In the genomic region with DNA sequence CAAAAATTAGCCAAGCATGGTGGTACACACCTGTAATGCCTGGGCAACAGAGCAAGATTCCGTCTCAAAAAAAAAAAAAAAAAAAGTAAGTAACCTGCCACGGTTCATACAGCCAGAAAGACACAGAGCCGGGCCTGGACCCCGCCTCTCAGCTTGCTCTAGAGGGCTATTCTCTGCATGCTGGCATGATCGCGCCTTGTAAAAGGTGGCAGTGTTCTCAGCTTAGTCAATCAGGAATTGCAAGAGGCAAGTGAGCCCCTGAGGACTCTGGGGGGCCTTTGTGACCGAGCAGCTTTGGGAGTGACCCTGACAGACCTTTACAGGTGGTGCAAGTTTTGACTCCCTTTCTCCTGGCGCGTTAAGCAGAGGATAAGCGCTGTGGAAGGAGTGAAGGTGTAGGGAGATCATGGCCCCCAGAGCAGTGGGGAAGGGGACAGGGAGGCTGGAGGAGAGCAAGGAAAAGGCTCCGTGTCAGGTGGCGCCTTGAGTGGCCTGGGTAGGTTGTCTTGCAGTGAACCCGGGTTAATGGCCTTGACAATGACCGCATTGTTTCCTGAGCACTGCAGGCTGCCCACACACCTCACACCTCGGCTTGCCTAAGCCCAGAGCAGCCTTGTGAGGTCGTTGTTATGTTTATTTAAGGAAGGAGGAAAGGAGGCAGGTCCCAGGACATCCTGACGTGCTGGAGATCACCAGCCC, we compare ENCODE assay signal across 1 cellular context.
TF ChIP-seq lines count a peak whose summit lies in the region.

No MANE protein-coding gene starts in this region.

TF ChIP-seq in HepG2, 621 proteins besides CTCF, POLR2A, EP300 and RAD21:
- TF ChIP-seq RARA (CRISPR knock-in tag; IDR thresholded peaks at IDR 0.05) (peak; percentile 64), ZBTB33 (CRISPR knock-in tag; IDR thresholded peaks at IDR 0.05) (peak; percentile 54; the same call in 1 of the 2 replicates), ZNF720 (CRISPR knock-in tag; IDR thresholded peaks at IDR 0.05) (no peak), NKX3-1 (CRISPR knock-in tag; IDR thresholded peaks at IDR 0.05) (no peak), MLLT10 (CRISPR knock-in tag; IDR thresholded peaks at IDR 0.05) (no peak), SAP130 (CRISPR knock-in tag; IDR thresholded peaks at IDR 0.05; ENCODE audit: low read depth) (0 out of 2 replicates have a peak, but pooled peaks have one; percentile 19), FOXA1 (IDR thresholded peaks at IDR 0.05) (no peak), FOXA1 (CRISPR knock-in tag; IDR thresholded peaks at IDR 0.05) (peak; percentile 27; the same call in 1 of the 2 replicates), TBX2 (CRISPR knock-in tag; IDR thresholded peaks at IDR 0.05; ENCODE audit: borderline replicate concordance) (peak; percentile 36; the same call in 1 of the 2 replicates), SKI (IDR thresholded peaks at IDR 0.05; ENCODE audit: partially characterized antibody) (peak; percentile 47), SOX6 (IDR thresholded peaks at IDR 0.05) (no peak), SOX6 (CRISPR knock-in tag; IDR thresholded peaks at IDR 0.05) (peak; percentile 23; the same call in 1 of the 2 replicates), FOXC1 (CRISPR knock-in tag; IDR thresholded peaks at IDR 0.05; ENCODE audit: borderline replicate concordance) (no peak), HNF4A (CRISPR knock-in tag; IDR thresholded peaks at IDR 0.05) (0 out of 2 replicates have a peak, but pooled peaks have one; percentile 5), GATAD2A (CRISPR knock-in tag; IDR thresholded peaks at IDR 0.05) (peak; percentile 31; the same call in 1 of the 2 replicates), MTA1 (CRISPR knock-in tag; IDR thresholded peaks at IDR 0.05; ENCODE audit: borderline replicate concordance) (peak; percentile 40; the same call in 1 of the 2 replicates), SOX13 (IDR thresholded peaks at IDR 0.05) (no peak), SOX13 (CRISPR knock-in tag; conservative IDR thresholded peaks at IDR 0.05 in 1 of 2, IDR thresholded peaks at IDR 0.05 in 1 of 2) (peak in 1 of 2 experiments; percentile 59; a peak in 1 of 4 replicates), MYC (CRISPR knock-in tag; IDR thresholded peaks at IDR 0.05; ENCODE audit: borderline replicate concordance) (0 out of 2 replicates have a peak, but pooled peaks have one; percentile 16), RXRB (CRISPR knock-in tag; IDR thresholded peaks at IDR 0.05; ENCODE audit: borderline replicate concordance) (peak; percentile 53)
- TF ChIP-seq, protein P1, sequence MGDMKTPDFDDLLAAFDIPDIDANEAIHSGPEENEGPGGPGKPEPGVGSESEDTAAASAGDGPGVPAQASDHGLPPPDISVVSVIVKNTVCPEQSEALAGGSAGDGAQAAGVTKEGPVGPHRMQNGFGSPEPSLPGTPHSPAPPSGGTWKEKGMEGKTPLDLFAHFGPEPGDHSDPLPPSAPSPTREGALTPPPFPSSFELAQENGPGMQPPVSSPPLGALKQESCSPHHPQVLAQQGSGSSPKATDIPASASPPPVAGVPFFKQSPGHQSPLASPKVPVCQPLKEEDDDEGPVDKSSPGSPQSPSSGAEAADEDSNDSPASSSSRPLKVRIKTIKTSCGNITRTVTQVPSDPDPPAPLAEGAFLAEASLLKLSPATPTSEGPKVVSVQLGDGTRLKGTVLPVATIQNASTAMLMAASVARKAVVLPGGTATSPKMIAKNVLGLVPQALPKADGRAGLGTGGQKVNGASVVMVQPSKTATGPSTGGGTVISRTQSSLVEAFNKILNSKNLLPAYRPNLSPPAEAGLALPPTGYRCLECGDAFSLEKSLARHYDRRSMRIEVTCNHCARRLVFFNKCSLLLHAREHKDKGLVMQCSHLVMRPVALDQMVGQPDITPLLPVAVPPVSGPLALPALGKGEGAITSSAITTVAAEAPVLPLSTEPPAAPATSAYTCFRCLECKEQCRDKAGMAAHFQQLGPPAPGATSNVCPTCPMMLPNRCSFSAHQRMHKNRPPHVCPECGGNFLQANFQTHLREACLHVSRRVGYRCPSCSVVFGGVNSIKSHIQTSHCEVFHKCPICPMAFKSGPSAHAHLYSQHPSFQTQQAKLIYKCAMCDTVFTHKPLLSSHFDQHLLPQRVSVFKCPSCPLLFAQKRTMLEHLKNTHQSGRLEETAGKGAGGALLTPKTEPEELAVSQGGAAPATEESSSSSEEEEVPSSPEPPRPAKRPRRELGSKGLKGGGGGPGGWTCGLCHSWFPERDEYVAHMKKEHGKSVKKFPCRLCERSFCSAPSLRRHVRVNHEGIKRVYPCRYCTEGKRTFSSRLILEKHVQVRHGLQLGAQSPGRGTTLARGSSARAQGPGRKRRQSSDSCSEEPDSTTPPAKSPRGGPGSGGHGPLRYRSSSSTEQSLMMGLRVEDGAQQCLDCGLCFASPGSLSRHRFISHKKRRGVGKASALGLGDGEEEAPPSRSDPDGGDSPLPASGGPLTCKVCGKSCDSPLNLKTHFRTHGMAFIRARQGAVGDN (CRISPR knock-in tag; IDR thresholded peaks at IDR 0.05): peak; percentile 37
- TF ChIP-seq, protein P2, sequence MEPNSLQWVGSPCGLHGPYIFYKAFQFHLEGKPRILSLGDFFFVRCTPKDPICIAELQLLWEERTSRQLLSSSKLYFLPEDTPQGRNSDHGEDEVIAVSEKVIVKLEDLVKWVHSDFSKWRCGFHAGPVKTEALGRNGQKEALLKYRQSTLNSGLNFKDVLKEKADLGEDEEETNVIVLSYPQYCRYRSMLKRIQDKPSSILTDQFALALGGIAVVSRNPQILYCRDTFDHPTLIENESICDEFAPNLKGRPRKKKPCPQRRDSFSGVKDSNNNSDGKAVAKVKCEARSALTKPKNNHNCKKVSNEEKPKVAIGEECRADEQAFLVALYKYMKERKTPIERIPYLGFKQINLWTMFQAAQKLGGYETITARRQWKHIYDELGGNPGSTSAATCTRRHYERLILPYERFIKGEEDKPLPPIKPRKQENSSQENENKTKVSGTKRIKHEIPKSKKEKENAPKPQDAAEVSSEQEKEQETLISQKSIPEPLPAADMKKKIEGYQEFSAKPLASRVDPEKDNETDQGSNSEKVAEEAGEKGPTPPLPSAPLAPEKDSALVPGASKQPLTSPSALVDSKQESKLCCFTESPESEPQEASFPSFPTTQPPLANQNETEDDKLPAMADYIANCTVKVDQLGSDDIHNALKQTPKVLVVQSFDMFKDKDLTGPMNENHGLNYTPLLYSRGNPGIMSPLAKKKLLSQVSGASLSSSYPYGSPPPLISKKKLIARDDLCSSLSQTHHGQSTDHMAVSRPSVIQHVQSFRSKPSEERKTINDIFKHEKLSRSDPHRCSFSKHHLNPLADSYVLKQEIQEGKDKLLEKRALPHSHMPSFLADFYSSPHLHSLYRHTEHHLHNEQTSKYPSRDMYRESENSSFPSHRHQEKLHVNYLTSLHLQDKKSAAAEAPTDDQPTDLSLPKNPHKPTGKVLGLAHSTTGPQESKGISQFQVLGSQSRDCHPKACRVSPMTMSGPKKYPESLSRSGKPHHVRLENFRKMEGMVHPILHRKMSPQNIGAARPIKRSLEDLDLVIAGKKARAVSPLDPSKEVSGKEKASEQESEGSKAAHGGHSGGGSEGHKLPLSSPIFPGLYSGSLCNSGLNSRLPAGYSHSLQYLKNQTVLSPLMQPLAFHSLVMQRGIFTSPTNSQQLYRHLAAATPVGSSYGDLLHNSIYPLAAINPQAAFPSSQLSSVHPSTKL (CRISPR knock-in tag; IDR thresholded peaks at IDR 0.05): 0 out of 2 replicates have a peak, but pooled peaks have one; percentile 32
